In the genomic region with DNA sequence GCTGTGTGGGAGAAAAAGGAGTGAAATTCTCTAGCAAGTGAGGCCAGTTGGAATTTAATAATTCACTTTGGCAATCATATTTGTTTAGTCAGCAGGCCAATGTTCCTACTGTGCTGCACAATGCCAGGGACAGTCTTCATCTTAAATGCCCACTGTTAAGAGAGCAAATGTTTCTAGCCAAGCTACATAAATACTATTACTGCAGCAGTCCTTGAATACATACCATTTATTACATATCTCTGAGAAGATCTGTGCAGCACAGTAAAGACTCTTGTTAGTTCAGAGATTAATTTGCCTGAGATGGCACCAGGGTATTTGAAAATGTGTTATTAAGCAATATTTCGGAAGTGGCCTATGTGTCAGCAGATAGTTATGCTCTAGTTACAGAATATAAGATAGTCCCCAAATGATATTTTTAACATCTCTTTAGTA, we compare ENCODE assay signal across 11 cellular contexts.
DNase-seq lines count a peak whose midpoint lies in the region; ATAC-seq and TF ChIP-seq lines count a peak whose summit lies in the region.
"Had no signal": no experiment of that assay in that cellular context is flagged by ENCODE, and none has a peak within 500 bp of the region (broad histone marks: within the 10 kb centered on the region; RNA-seq: fewer than 3 reads in every experiment).

No MANE protein-coding gene starts in this region.

- intact Hi-C loops in Caco-2 (cut with micrococcal nuclease; ENCODE audit: unreplicated experiment) (no loop called here), lower leg skin (cut with DNase I; ENCODE audit: low total_unique reads) (no loop called here)

- H3K4me1 ChIP-seq in ACC112 (ENCODE audit: control insufficient read depth, insufficient read depth, low read length, unreplicated experiment) (peaks cover 58% of the 10 kb centered on the region), Caco-2 (peaks cover 3% of the 10 kb centered on the region; the same call in 1 of the 2 replicates)

- POLR2A ChIA-PET in Caco-2 (lab: Charles Lee), result no interaction called here

- H3K4me3 Mint-ChIP-seq in chondrocyte (ENCODE audit: unreplicated experiment), result no peak overlapping the region
- H3K4me3 Mint-ChIP-seq in Caco-2 (ENCODE audit: unreplicated experiment), result no peak overlapping the region
- H3K4me3 Mint-ChIP-seq: CD4-positive, CD25-positive, alpha-beta regulatory T cell had no signal

- H3K9me3 Mint-ChIP-seq in chondrocyte (ENCODE audit: low read depth) (no peaks in the 10 kb centered on the region), Caco-2 (ENCODE audit: unreplicated experiment) (peaks cover 14% of the 10 kb centered on the region)

- H3K27me3 Mint-ChIP-seq in chondrocyte (ENCODE audit: low read depth) (no peaks in the 10 kb centered on the region), Caco-2 (ENCODE audit: insufficient read depth, unreplicated experiment) (no peaks in the 10 kb centered on the region)

- peak overlapping the region; percentile 91 for H3K27ac ChIP-seq in ACC112 (ENCODE audit: low read depth, low read length)

- H3K4me1 Mint-ChIP-seq in chondrocyte (ENCODE audit: low read depth) (peaks cover 40% of the 10 kb centered on the region), Caco-2 (ENCODE audit: low read depth, unreplicated experiment) (no peaks in the 10 kb centered on the region)
- H3K4me1 Mint-ChIP-seq: CD4-positive, CD25-positive, alpha-beta regulatory T cell had no signal

- no TSS peak for BruUV-seq in Caco-2 (replicated peaks; lab: Mats Ljungman, UMichigan)

- peaks cover 20% of the 10 kb centered on the region for H3K36me3 ChIP-seq in ACC112 (ENCODE audit: insufficient read depth, low read length)
- H3K36me3 ChIP-seq in Caco-2 (ENCODE audit: control insufficient read depth, insufficient read depth, low read length), result no peaks in the 10 kb centered on the region

- TF ChIP-seq CTCF in chondrocyte (IDR thresholded peaks at IDR 0.05) (no peak), Caco-2 (IDR thresholded peaks at IDR 0.05; ENCODE audit: insufficient read depth in 1 of 2, low read depth in 1 of 2, low read length in 1 of 2, severe bottlenecking in 1 of 2, unreplicated experiment in 1 of 2) (no peak), lower leg skin (IDR thresholded peaks at IDR 0.05) (no peak)

- WGBS in lower leg skin, 2 donors, result 21 to 38% methylated on average over 1 of the region's 1 CpG

- H3K4me3 ChIP-seq in ACC112 (ENCODE audit: low read depth, low read length) (peak overlapping the region; percentile 48), Caco-2 (ENCODE audit: low read depth, low read length) (no peak overlapping the region), lower leg skin (ENCODE audit: low read depth, poor library complexity, severe bottlenecking) (no peak overlapping the region)

- peak overlapping the region; percentile 76 for H3K27ac Mint-ChIP-seq in chondrocyte (ENCODE audit: unreplicated experiment)
- H3K27ac Mint-ChIP-seq in Caco-2 (ENCODE audit: unreplicated experiment), result no peak overlapping the region
- H3K27ac Mint-ChIP-seq: CD4-positive, CD25-positive, alpha-beta regulatory T cell had no signal

- DNase-seq in NCI-H226 (peak; percentile 62), chondrocyte (ENCODE audit: low spot score) (no peak), lung microvascular endothelial cell (ENCODE audit: low read depth in 2 of 2) (peak; percentile 37 to 54), Caco-2 (no peak), lower leg skin (ENCODE audit: low spot score in 2 of 2) (no peak)
- DNase-seq in activated effector memory CD4-positive, alpha-beta T cell treated with anti-CD3 and anti-CD28 coated beads, Interleukin-2, amount 50 U/mL, for 16 hours, result no peak
- DNase-seq: activated naive CD4-positive, alpha-beta T cell; CD4-positive, CD25-positive, alpha-beta regulatory T cell had no signal

- H3K9me3 ChIP-seq in Caco-2, result no peaks in the 10 kb centered on the region

- H3K79me2 ChIP-seq in ACC112 (ENCODE audit: control insufficient read depth, insufficient read depth, low read length, unreplicated experiment), result peaks cover 49% of the 10 kb centered on the region

- CTCF ChIA-PET in Caco-2 (lab: Charles Lee), result no interaction called here

- H3K36me3 Mint-ChIP-seq in chondrocyte (ENCODE audit: low read depth) (peaks cover 4% of the 10 kb centered on the region), Caco-2 (ENCODE audit: insufficient read depth, unreplicated experiment) (no peaks in the 10 kb centered on the region)
- H3K36me3 Mint-ChIP-seq: CD4-positive, CD25-positive, alpha-beta regulatory T cell had no signal

- TF ChIP-seq POLR2A in lower leg skin (IDR thresholded peaks at IDR 0.05), result no peak

- H2AFZ ChIP-seq in ACC112 (ENCODE audit: low read length, unreplicated experiment), result no peak overlapping the region

- ATAC-seq in HG02798 (IDR thresholded peaks at IDR 0.05; ENCODE audit: poor library complexity, unreplicated experiment), result no peak
- ATAC-seq: HCT116 had no signal

- H3K27me3 ChIP-seq in ACC112 (ENCODE audit: insufficient read depth, low read length), result no peaks in the 10 kb centered on the region
- no peaks in the 10 kb centered on the region for H3K27me3 ChIP-seq in Caco-2 (replicated peaks; ENCODE audit: control insufficient read depth, insufficient read depth, low read length)

Comparison
In these comparisons a context has a peak if more than half of its experiments do, and no peak if none do; other contexts are left out.
1. DNase-seq: peak in NCI-H226 (single experiment) and lung microvascular endothelial cell (2 of 2); none in chondrocyte (single experiment), Caco-2 (0 of 2), lower leg skin (0 of 2) and activated effector memory CD4-positive, alpha-beta T cell treated with anti-CD3 and anti-CD28 coated beads, Interleukin-2, amount 50 U/mL, for 16 hours (single experiment).